ENCODE assay signal across 10 cellular contexts in genomic region chr9:133117271-133118178, GRCh38. TPM values are rescaled to one million over a fixed set of nuclear protein-coding genes. Genes with fewer than 3 reads are reported as not detected.
DNase-seq lines count a peak whose midpoint lies in the region; ATAC-seq, FAIRE-seq and TF ChIP-seq lines count a peak whose summit lies in the region.
"Had no signal": no experiment of that assay in that cellular context is flagged by ENCODE, and none has a peak within 500 bp of the region (broad histone marks: within the 10 kb centered on the region; RNA-seq: fewer than 3 reads in every experiment).

No MANE protein-coding gene starts in this region.

- in situ Hi-C loops in K562 (cut with MboI): no loop called here

- peaks cover 21% of the 10 kb centered on the region; the same call in 2 of the 3 replicates for H3K36me3 ChIP-seq in K562 (ENCODE audit: control insufficient read depth, insufficient read depth, low read length)
- peaks cover 0 to 23% of the 10 kb centered on the region in 2 experiments for H3K36me3 ChIP-seq in mesenchymal stem cell (ENCODE audit: control insufficient read depth in 1 of 2, insufficient read depth in 2 of 2, low read depth in 1 of 2, low read length in 2 of 2)
- no peaks in the 10 kb centered on the region for H3K36me3 ChIP-seq in thyroid gland

- POLR2A ChIA-PET in K562 (lab: Yijun Ruan, JAX): interaction anchor here (0.6 to 2.8 kb wide), 8 partner anchors 9 to 1234 kb away, joined by 3 to 12 read pairs (median 4); no protein-coding TSS in a partner anchor

- H4K20me1 ChIP-seq in K562 (replicated peaks; ENCODE audit: control insufficient read depth, insufficient read depth, low read length): peaks cover 20% of the 10 kb centered on the region

- H3K23ac ChIP-seq in mesenchymal stem cell (ENCODE audit: low read length in 2 of 2): no peak overlapping the region

- peak overlapping the region in 1 of 2 experiments; percentile 65; a peak in 2 of 4 replicates for H3K9ac ChIP-seq in K562 (ENCODE audit: insufficient read depth in 1 of 2, low read depth in 2 of 2, low read length in 2 of 2)
- H3K9ac ChIP-seq in mesenchymal stem cell (ENCODE audit: low read length): no peak overlapping the region

- ATAC-seq in K562 (no peak), HG03442 (IDR thresholded peaks at IDR 0.05; ENCODE audit: unreplicated experiment) (no peak)

- H3K4me2 ChIP-seq in K562 (ENCODE audit: insufficient read depth, low read length) (no peak overlapping the region), mesenchymal stem cell (ENCODE audit: low read length, poor library complexity, severe bottlenecking) (no peak overlapping the region)

- peaks cover 11% of the 10 kb centered on the region for H3K36me3 Mint-ChIP-seq in activated CD4-positive, alpha-beta T cell treated with anti-CD3 and anti-CD28 coated beads, Interleukin-2, amount 10 ng/mL, durations not matched to agents 24 days and 14 days (ENCODE audit: low read depth)

- no peak overlapping the region for H2AK5ac ChIP-seq in mesenchymal stem cell (ENCODE audit: low read length, severe bottlenecking)

- H3K27me3 ChIP-seq in K562 (ENCODE audit: control insufficient read depth in 2 of 2, insufficient read depth in 2 of 2, low read length in 2 of 2): no peaks in the 10 kb centered on the region
- H3K27me3 ChIP-seq in mesenchymal stem cell (ENCODE audit: control insufficient read depth in 1 of 2, insufficient read depth in 1 of 2, low read length in 2 of 2): no peaks in the 10 kb centered on the region
- H3K27me3 ChIP-seq in thyroid gland: no peaks in the 10 kb centered on the region

- no peak for TF ChIP-seq EP300 in K562 (IDR thresholded peaks at IDR 0.05; ENCODE audit: low read length)

- no peak overlapping the region for H2AFZ ChIP-seq in K562 (ENCODE audit: low read depth, low read length)
- H2AFZ ChIP-seq in mesenchymal stem cell (ENCODE audit: low read depth, low read length): no peak overlapping the region

- H3K4me3 ChIP-seq in K562 (no peak overlapping the region), mesenchymal stem cell (ENCODE audit: insufficient read depth in 1 of 2, low read depth in 1 of 2, low read length in 2 of 2) (no peak overlapping the region), thyroid gland (replicated peaks in 1 of 3) (no peak overlapping the region)

- H2BK15ac ChIP-seq in mesenchymal stem cell (ENCODE audit: low read depth, poor library complexity, severe bottlenecking): no peak overlapping the region

- H3K79me2 ChIP-seq in K562 (ENCODE audit: control insufficient read depth, insufficient read depth, low read length): peaks cover 95% of the 10 kb centered on the region

- FAIRE-seq in K562 (lab: Jason Lieb, UNC): no peak
- FAIRE-seq in GM12892 (lab: Jason Lieb, UNC): no peak

- peaks cover 47 to 97% of the 10 kb centered on the region in 2 experiments for H3K4me1 ChIP-seq in K562 (replicated peaks in 1 of 2; ENCODE audit: control insufficient read depth in 2 of 2, insufficient read depth in 2 of 2, low read length in 2 of 2)
- peaks cover 81% of the 10 kb centered on the region for H3K4me1 ChIP-seq in mesenchymal stem cell (ENCODE audit: control insufficient read depth, insufficient read depth, low read depth, low read length)
- H3K4me1 ChIP-seq in thyroid gland: peaks cover 77 to 93% of the 10 kb centered on the region in 2 donors

- DNase-seq in activated CD4-positive, alpha-beta T cell treated with anti-CD3 and anti-CD28 coated beads, Interleukin-2, amount 10 ng/mL, durations not matched to agents 24 days and 14 days: no peak
- no peak for DNase-seq in activated CD4-positive, alpha-beta T cell treated with anti-CD3 and anti-CD28 coated beads, Interleukin-2, amount 50 U/mL, for 1 hour
- DNase-seq in K562 (ENCODE audit: extremely low read depth in 1 of 4, low spot score in 3 of 4) (no peak), mesenchymal stem cell (no peak), thyroid gland (peak; percentile 89 to 91), NCI-H345 treated with DMSO at 0.1 percent for 48 hours (lab: John Stamatoyannopoulos, UW; ENCODE audit: unreplicated experiment) (no peak), GM12892 (ENCODE audit: insufficient read length) (no peak)
- DNase-seq: activated CD4-positive, CD25-positive, alpha-beta regulatory T cell; NCI-H2227 treated with DMSO at 0.1 percent for 48 hours had no signal

- H2BK12ac ChIP-seq in mesenchymal stem cell (ENCODE audit: low read length in 2 of 2): no peak overlapping the region

- peak overlapping the region in 1 of 2 experiments; percentile 16 for H3K18ac ChIP-seq in mesenchymal stem cell (ENCODE audit: low read depth in 1 of 2, low read length in 2 of 2)

- H3K14ac ChIP-seq in mesenchymal stem cell (ENCODE audit: low read length in 2 of 2): peak overlapping the region in 1 of 2 experiments; percentile 31

- peak overlapping the region; percentile 23 for H3K4me3 Mint-ChIP-seq in activated CD4-positive, alpha-beta T cell treated with anti-CD3 and anti-CD28 coated beads, Interleukin-2, amount 10 ng/mL, durations not matched to agents 24 days and 14 days

- no peak overlapping the region for H2BK120ac ChIP-seq in mesenchymal stem cell (ENCODE audit: low read depth, low read length)

- no TSS peak for BruUV-seq in K562 (replicated peaks; lab: Mats Ljungman, UMichigan)

- no peaks in the 10 kb centered on the region for H3K9me3 Mint-ChIP-seq in activated CD4-positive, alpha-beta T cell treated with anti-CD3 and anti-CD28 coated beads, Interleukin-2, amount 10 ng/mL, durations not matched to agents 24 days and 14 days

- TF ChIP-seq POLR2A in K562 (conservative IDR thresholded peaks at IDR 0.05) (no peak), thyroid gland (IDR thresholded peaks at IDR 0.05) (no peak), GM12892 (IDR thresholded peaks at IDR 0.05; ENCODE audit: low read depth, low read length) (no peak)

- CTCF ChIA-PET in K562 (lab: Yijun Ruan, JAX; ENCODE audit: low intra/inter-chr PET ratio): no interaction called here

- H3K27me3 Mint-ChIP-seq in activated CD4-positive, alpha-beta T cell treated with anti-CD3 and anti-CD28 coated beads, Interleukin-2, amount 10 ng/mL, durations not matched to agents 24 days and 14 days: no peaks in the 10 kb centered on the region

- peak overlapping the region; percentile 72 for H3K27ac Mint-ChIP-seq in activated CD4-positive, alpha-beta T cell treated with anti-CD3 and anti-CD28 coated beads, Interleukin-2, amount 10 ng/mL, durations not matched to agents 24 days and 14 days

- intact Hi-C loops in activated CD4-positive, alpha-beta T cell treated with anti-CD3 and anti-CD28 coated beads, Interleukin-2, amount 10 ng/mL, durations not matched to agents 24 days and 14 days (cut with micrococcal nuclease): no loop called here
- intact Hi-C loops in K562 (cut with micrococcal nuclease) (no loop called here), thyroid gland (cut with DNase I) (no loop called here)

- no peak overlapping the region for H4K91ac ChIP-seq in mesenchymal stem cell (ENCODE audit: low read length)

- H4K8ac ChIP-seq in mesenchymal stem cell (ENCODE audit: low read length): peak overlapping the region; percentile 49

- peaks cover 58% of the 10 kb centered on the region for H3K4me1 Mint-ChIP-seq in activated CD4-positive, alpha-beta T cell treated with anti-CD3 and anti-CD28 coated beads, Interleukin-2, amount 10 ng/mL, durations not matched to agents 24 days and 14 days

- H3K27ac ChIP-seq in K562 (ENCODE audit: extremely low read depth, low read depth, low read length) (no peak overlapping the region), mesenchymal stem cell (ENCODE audit: low read length, poor library complexity, severe bottlenecking) (no peak overlapping the region), thyroid gland (peak overlapping the region in 2 of 3 donors; percentile 49 to 92)

- no peak for TF ChIP-seq CTCF in K562 (IDR thresholded peaks at IDR 0.05 in 2 of 3, conservative IDR thresholded peaks at IDR 0.05 in 1 of 3; ENCODE audit: insufficient read depth in 2 of 3, low read depth in 1 of 3, low read length in 3 of 3)
- TF ChIP-seq CTCF in thyroid gland (IDR thresholded peaks at IDR 0.05): peak in 3 of 6 experiments; percentile 13 to 37 (median 29)

- H3K9me3 ChIP-seq in K562 (replicated peaks; ENCODE audit: control insufficient read depth, insufficient read depth, low read depth, low read length) (no peaks in the 10 kb centered on the region), mesenchymal stem cell (ENCODE audit: control insufficient read depth, low read length) (no peaks in the 10 kb centered on the region), thyroid gland (no peaks in the 10 kb centered on the region)

- no peak overlapping the region for H3K4ac ChIP-seq in mesenchymal stem cell (ENCODE audit: low read depth in 1 of 2, low read length in 2 of 2)

- 78% methylated on average over 15 of the region's 18 CpGs for WGBS in K562 (ENCODE audit: insufficient coverage, low coverage, missing lambda C conversion rate)
- WGBS in mesenchymal stem cell: 90% methylated on average over 18 of the region's 18 CpGs
- WGBS in thyroid gland, 2 donors: 41 to 71% methylated on average over 7 to 10 of the region's 18 CpGs

- no peak overlapping the region for H2BK5ac ChIP-seq in mesenchymal stem cell (ENCODE audit: low read depth, low read length, poor library complexity, severe bottlenecking)

- H3K79me1 ChIP-seq in mesenchymal stem cell (replicated peaks; ENCODE audit: low read length, poor library complexity, severe bottlenecking): peaks cover 20% of the 10 kb centered on the region

- H3K9me1 ChIP-seq in K562 (ENCODE audit: control insufficient read depth, insufficient read depth, low read length): no peaks in the 10 kb centered on the region

- no peak for TF ChIP-seq RAD21 in K562 (CRISPR knock-in tag; conservative IDR thresholded peaks at IDR 0.05 in 1 of 2, IDR thresholded peaks at IDR 0.05 in 1 of 2)

RNA-seq across cellular contexts. Expression of gene RALGDS, which starts 3.5 kb away (rescaled TPM):
- 93.0 and 96.7 TPM in 2 replicates for total RNA-seq in activated CD4-positive, alpha-beta T cell treated with anti-CD3 and anti-CD28 coated beads, Interleukin-2, amount 10 ng/mL, durations not matched to agents 24 days and 14 days
- total RNA-seq in K562 (2011; cell fraction: chromatin; rRNA removed; ENCODE audit: low replicate concordance): 62.0 and 176 TPM in 2 replicates
- 78.8 and 97.7 TPM in 2 replicates for total RNA-seq in K562 (2011; cell fraction: nucleolus; rRNA removed)
- total RNA-seq in K562 (2011; cell fraction: nucleoplasm; rRNA removed): 55.4 and 58.4 TPM in 2 replicates
- total RNA-seq in K562 (2014; rRNA removed) (27.1 and 36.2 TPM in 2 replicates), K562 (2014; rRNA removed; fragmentation: Illumina TruSeq; extraction: Trizol) (9.4 and 12.0 TPM in 2 replicates), K562 (2015; rRNA removed; fragmentation: Illumina TruSeq; extraction: Trizol) (25.8 and 25.9 TPM in 2 replicates), K562 (2021) (28.6 and 37.3 TPM in 2 replicates), thyroid gland (10 to 100 TPM; 32.2 to 55.3 (median 43.5) TPM)
- polyA plus RNA-seq in K562 (2011; rRNA removed) (40.3 and 45.9 TPM in 2 replicates), K562 (2014; fragmentation: Illumina TruSeq; extraction: Trizol) (28.7 and 34.9 TPM in 2 replicates), K562 (2014; fragmentation: Nextera tagmentation; extraction: Ambion mirVana) (1 to 10 TPM in 1 of 2 experiments, under 1 TPM in 1; 0.75 to 2.4 TPM), K562 (2014; rRNA removed) (39.5 and 43.3 TPM in 2 replicates)
- polyA plus RNA-seq in K562 (2011; cell fraction: cytosol; rRNA removed): 34.7 and 62.2 TPM in 2 replicates
- polyA plus RNA-seq in K562 (2011; cell fraction: nucleus; rRNA removed): 170 and 326 TPM in 2 replicates
- 26.3 and 47.2 TPM in 2 replicates for polyA plus RNA-seq in K562 (2012)
- 12.0 and 17.4 TPM in 2 replicates for polyA minus RNA-seq in K562 (2011; rRNA and poly(A)+ RNA removed)
- polyA minus RNA-seq in K562 (2011; cell fraction: cytosol; rRNA and poly(A)+ RNA removed): 13.6 and 18.5 TPM in 2 replicates
- polyA minus RNA-seq in K562 (2011; cell fraction: nucleus; rRNA and poly(A)+ RNA removed): 30.2 and 36.5 TPM in 2 replicates
- polyA plus RNA-seq in mesenchymal stem cell (2013, experiment 1 of 2): 30.8 TPM
- 27.5 TPM for polyA plus RNA-seq in mesenchymal stem cell (2013, experiment 2 of 2)
- 24.6 TPM for polyA plus RNA-seq in GM12892 (2012; ENCODE audit: missing spikeins)

RNA-seq across cellular contexts. Expression of gene GBGT1, which starts 46.2 kb away (rescaled TPM):
- 6.8 and 8.2 TPM in 2 replicates for total RNA-seq in activated CD4-positive, alpha-beta T cell treated with anti-CD3 and anti-CD28 coated beads, Interleukin-2, amount 10 ng/mL, durations not matched to agents 24 days and 14 days
- total RNA-seq in K562 (2011; cell fraction: chromatin; rRNA removed; ENCODE audit: low replicate concordance): 36.0 and 113 TPM in 2 replicates
- 65.4 and 76.9 TPM in 2 replicates for total RNA-seq in K562 (2011; cell fraction: nucleolus; rRNA removed)
- 49.2 and 52.3 TPM in 2 replicates for total RNA-seq in K562 (2011; cell fraction: nucleoplasm; rRNA removed)
- total RNA-seq in K562 (2014; rRNA removed) (20.7 and 23.6 TPM in 2 replicates), K562 (2014; rRNA removed; fragmentation: Illumina TruSeq; extraction: Trizol) (6.3 and 9.4 TPM in 2 replicates), K562 (2015; rRNA removed; fragmentation: Illumina TruSeq; extraction: Trizol) (13.7 and 15.3 TPM in 2 replicates), K562 (2021) (24.6 and 25.8 TPM in 2 replicates), thyroid gland (10 to 100 TPM; 21.4 to 45.0 (median 25.1) TPM)
- polyA plus RNA-seq in K562 (2011; rRNA removed) (10.1 and 20.2 TPM in 2 replicates), K562 (2014; fragmentation: Illumina TruSeq; extraction: Trizol) (17.8 and 18.8 TPM in 2 replicates), K562 (2014; fragmentation: Nextera tagmentation; extraction: Ambion mirVana) (1 to 10 TPM in 1 of 2 experiments, under 1 TPM in 1; 0.55 to 1.6 TPM), K562 (2014; rRNA removed) (16.1 and 20.6 TPM in 2 replicates)
- polyA plus RNA-seq in K562 (2011; cell fraction: cytosol; rRNA removed): 19.0 and 25.7 TPM in 2 replicates
- polyA plus RNA-seq in K562 (2011; cell fraction: nucleus; rRNA removed): 44.6 and 60.7 TPM in 2 replicates
- 11.5 and 21.9 TPM in 2 replicates for polyA plus RNA-seq in K562 (2012)
- 12.7 and 14.4 TPM in 2 replicates for polyA minus RNA-seq in K562 (2011; rRNA and poly(A)+ RNA removed)
- polyA minus RNA-seq in K562 (2011; cell fraction: cytosol; rRNA and poly(A)+ RNA removed): 12.8 and 20.2 TPM in 2 replicates
- 24.2 and 31.3 TPM in 2 replicates for polyA minus RNA-seq in K562 (2011; cell fraction: nucleus; rRNA and poly(A)+ RNA removed)
- 15.3 TPM for polyA plus RNA-seq in mesenchymal stem cell (2013, experiment 1 of 2)
- 14.4 TPM for polyA plus RNA-seq in mesenchymal stem cell (2013, experiment 2 of 2)
- polyA plus RNA-seq in GM12892 (2012; ENCODE audit: missing spikeins): 3.5 TPM

RNA-seq across cellular contexts. Expression of gene CEL, which starts 55.7 kb away (rescaled TPM):
- total RNA-seq in activated CD4-positive, alpha-beta T cell treated with anti-CD3 and anti-CD28 coated beads, Interleukin-2, amount 10 ng/mL, durations not matched to agents 24 days and 14 days: 1.8 and 2.0 TPM in 2 replicates
- 2.0 and 6.1 TPM in 2 replicates for total RNA-seq in K562 (2011; cell fraction: chromatin; rRNA removed; ENCODE audit: low replicate concordance)
- total RNA-seq in K562 (2011; cell fraction: nucleolus; rRNA removed): 2.8 and 3.8 TPM in 2 replicates
- total RNA-seq in K562 (2011; cell fraction: nucleoplasm; rRNA removed): 2.3 TPM in 2 replicates
- 0.09 and 0.45 TPM in 2 replicates for total RNA-seq in K562 (2014; rRNA removed)
- 0.15 and 0.16 TPM in 2 replicates for total RNA-seq in K562 (2014; rRNA removed; fragmentation: Illumina TruSeq; extraction: Trizol)
- total RNA-seq in K562 (2015; rRNA removed; fragmentation: Illumina TruSeq; extraction: Trizol): 0.51 and 0.53 TPM in 2 replicates
- total RNA-seq in K562 (2021): 3.0 and 4.0 TPM in 2 replicates
- polyA plus RNA-seq in K562 (2011; rRNA removed): 0.46 and 0.65 TPM in 2 replicates
- polyA plus RNA-seq in K562 (2011; cell fraction: cytosol; rRNA removed): 0.32 and 0.43 TPM in 2 replicates
- 2.8 and 6.2 TPM in 2 replicates for polyA plus RNA-seq in K562 (2011; cell fraction: nucleus; rRNA removed)
- polyA plus RNA-seq in K562 (2012): 0.77 and 2.3 TPM in 2 replicates
- polyA plus RNA-seq in K562 (2014; fragmentation: Illumina TruSeq; extraction: Trizol): 0.62 and 0.91 TPM in 2 replicates
- not detected for polyA plus RNA-seq in K562 (2014; fragmentation: Nextera tagmentation; extraction: Ambion mirVana)
- polyA plus RNA-seq in K562 (2014; rRNA removed): 0.57 and 0.77 TPM in 2 replicates
- 0.14 and 0.21 TPM in 2 replicates for polyA minus RNA-seq in K562 (2011; rRNA and poly(A)+ RNA removed)
- not detected in 2 replicates for polyA minus RNA-seq in K562 (2011; cell fraction: cytosol; rRNA and poly(A)+ RNA removed)
- polyA minus RNA-seq in K562 (2011; cell fraction: nucleus; rRNA and poly(A)+ RNA removed): 0.54 and 0.89 TPM in 2 replicates
- polyA plus RNA-seq in mesenchymal stem cell (2013, experiment 1 of 2): 0.57 TPM
- 0.55 TPM for polyA plus RNA-seq in mesenchymal stem cell (2013, experiment 2 of 2)
- under 1 TPM in 3 of 4 donors, not detected in 1; 0.27 to 0.46 (median 0.33) TPM for total RNA-seq in thyroid gland
- 0.17 TPM for polyA plus RNA-seq in GM12892 (2012; ENCODE audit: missing spikeins)

Comparison
In these comparisons a context has a peak if more than half of its experiments do, and no peak if none do; other contexts are left out.
1. DNase-seq: peak in thyroid gland (2 of 2); none in activated CD4-positive, alpha-beta T cell treated with anti-CD3 and anti-CD28 coated beads, Interleukin-2, amount 10 ng/mL, durations not matched to agents 24 days and 14 days (single experiment), activated CD4-positive, alpha-beta T cell treated with anti-CD3 and anti-CD28 coated beads, Interleukin-2, amount 50 U/mL, for 1 hour (single experiment), K562 (0 of 4), mesenchymal stem cell (single experiment), NCI-H345 treated with DMSO at 0.1 percent for 48 hours (single experiment) and GM12892 (single experiment).
2. H3K27ac ChIP-seq: peak in thyroid gland (2 of 3); none in K562 (single experiment) and mesenchymal stem cell (single experiment).